12 cellular contexts compared by ENCODE assay signal in the genomic region with DNA sequence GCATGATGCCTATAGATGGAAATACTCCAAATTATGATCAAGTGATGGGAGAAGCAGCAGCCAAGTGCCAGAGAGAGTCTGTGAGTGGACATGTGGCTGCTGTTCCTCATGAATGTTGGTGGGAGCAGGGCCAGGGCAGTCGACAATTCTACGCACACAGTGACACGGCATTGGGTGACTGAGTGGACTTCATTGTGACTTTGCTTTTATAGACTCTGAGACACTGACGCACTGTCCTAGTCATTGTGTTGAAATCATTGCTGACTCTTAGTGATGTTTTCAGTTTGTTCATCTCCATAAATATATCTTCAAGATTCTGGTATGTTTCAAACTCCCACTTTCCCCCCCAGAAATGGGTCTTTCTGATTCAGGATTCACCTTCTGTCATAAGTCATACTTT.
DNase-seq lines count a peak whose midpoint lies in the region; FAIRE-seq and TF ChIP-seq lines count a peak whose summit lies in the region.
"Had no signal": no experiment of that assay in that cellular context is flagged by ENCODE, and none has a peak within 500 bp of the region (broad histone marks: within the 10 kb centered on the region; RNA-seq: fewer than 3 reads in every experiment).

No MANE protein-coding gene starts in this region.

- no peak overlapping the region for H2BK20ac ChIP-seq in H1 (ENCODE audit: low read length)

- no peaks in the 10 kb centered on the region; the same call in 1 of the 2 replicates for H3K23me2 ChIP-seq in H1 (ENCODE audit: low read depth, low read length)

- H4K5ac ChIP-seq in H1 (ENCODE audit: insufficient read length, low read depth, low read length), result no peak overlapping the region

- WGBS in H1 (ENCODE audit: extremely low coverage in 1 of 2, insufficient coverage in 1 of 2, insufficient read length in 1 of 2, insufficient replicate concordance in 2 of 2, low coverage in 1 of 2, low lambda C conversion rate in 2 of 2, missing lambda C conversion rate in 1 of 2), 2 experiments, result 89% methylated on average over 4 of the region's 4 CpGs; no CpG with 5 or more reads in 1 of the 2 experiments

- 0 out of 2 replicates have a peak overlapping the region, but pooled peaks have one; percentile 66 for H2AFZ ChIP-seq in H1 (ENCODE audit: low read length)

- no peaks in the 10 kb centered on the region for H3K4me1 ChIP-seq in H1 (replicated peaks in 1 of 4; ENCODE audit: control insufficient read depth in 3 of 4, insufficient read depth in 4 of 4, low read length in 3 of 4)
- H3K4me1 ChIP-seq: BLaER1 treated with 17β-estradiol and CSF1 and Interleukin-3, amounts not matched to agents 10 nM and 100 nM had no signal

- no peak overlapping the region for H2BK5ac ChIP-seq in H1 (ENCODE audit: low read depth, low read length)

- POLR2A ChIA-PET in H1 (lab: Charles Lee; ENCODE audit: partially characterized antibody), result no interaction called here

- H4K91ac ChIP-seq in H1 (replicated peaks; ENCODE audit: insufficient read length, low read length), result no peak overlapping the region

- no peak overlapping the region for H3K14ac ChIP-seq in H1 (ENCODE audit: insufficient read length)

- TF ChIP-seq RAD21 in H1 (IDR thresholded peaks at IDR 0.05 in 1 of 2, conservative IDR thresholded peaks at IDR 0.05 in 1 of 2; ENCODE audit: low read depth in 2 of 2, low read length in 2 of 2), result no peak

- H3K36me3 ChIP-seq in H1 (ENCODE audit: control insufficient read depth in 2 of 4, insufficient read depth in 4 of 4, low read length in 3 of 4), result no peaks in the 10 kb centered on the region
- H3K36me3 ChIP-seq: BLaER1 treated with 17β-estradiol and CSF1 and Interleukin-3, amounts not matched to agents 10 nM and 100 nM had no signal

- no peak for TF ChIP-seq POLR2A in H1 (IDR thresholded peaks at IDR 0.05; ENCODE audit: control extremely low read depth in 1 of 2, low read depth in 2 of 2, low read length in 2 of 2)

- H3K79me1 ChIP-seq in H1 (ENCODE audit: low read depth, low read length), result no peaks in the 10 kb centered on the region

- no peak overlapping the region for H3K4me2 ChIP-seq in H1 (ENCODE audit: insufficient read depth in 1 of 2, low read depth in 2 of 2, low read length in 2 of 2)
- H3K4me2 ChIP-seq: BLaER1 treated with 17β-estradiol and CSF1 and Interleukin-3, amounts not matched to agents 10 nM and 100 nM had no signal

- H2BK120ac ChIP-seq in H1 (replicated peaks; ENCODE audit: low read depth, low read length), result no peak overlapping the region

- H4K8ac ChIP-seq in H1 (ENCODE audit: extremely low read depth, insufficient read depth, low read length), result no peak overlapping the region; the same call in 1 of the 2 replicates

- H2BK12ac ChIP-seq in H1 (ENCODE audit: low read depth, low read length), result no peak overlapping the region

- H3K27ac ChIP-seq in H1 (ENCODE audit: low read depth, low read length) (no peak overlapping the region), dorsolateral prefrontal cortex (no peak overlapping the region)
- H3K27ac ChIP-seq: BLaER1 treated with 17β-estradiol and CSF1 and Interleukin-3, amounts not matched to agents 10 nM and 100 nM; SK-N-MC had no signal

- H3K9me3 ChIP-seq in H1 (ENCODE audit: insufficient read depth in 2 of 2, low read depth in 1 of 2, low read length in 1 of 2), result no peaks in the 10 kb centered on the region
- H3K9me3 ChIP-seq: BLaER1 treated with 17β-estradiol and CSF1 and Interleukin-3, amounts not matched to agents 10 nM and 100 nM had no signal

- DNase-seq in AG08395 (ENCODE audit: low spot score), result peak; percentile 3
- peak; percentile 30 to 59 for DNase-seq in NCI-H446 (lab: John Stamatoyannopoulos, UW)
- no peak for DNase-seq in H1 (ENCODE audit: low read depth in 1 of 2, low spot score in 2 of 2)
- peak; percentile 32 for DNase-seq in fibroblast of the aortic adventitia (ENCODE audit: low read depth)
- no peak for DNase-seq in activated CD8-positive, alpha-beta memory T cell treated with anti-CD3 and anti-CD28 coated beads for 24 hours
- no peak for DNase-seq in NCI-H146 treated with DMSO at 0.1 percent for 48 hours (lab: John Stamatoyannopoulos, UW; ENCODE audit: unreplicated experiment)
- no peak for DNase-seq in dorsolateral prefrontal cortex
- no peak for DNase-seq in HT-29 (ENCODE audit: low spot score)
- DNase-seq: CD8-positive, alpha-beta T cell; GF-D8 had no signal

- no peak overlapping the region for H3K56ac ChIP-seq in H1 (replicated peaks; ENCODE audit: insufficient read length, low read depth, low read length)

- H3K9ac ChIP-seq in H1 (replicated peaks in 1 of 4; ENCODE audit: extremely low read depth in 1 of 4, low read depth in 3 of 4, low read length in 3 of 4), result no peak overlapping the region
- H3K9ac ChIP-seq: BLaER1 treated with 17β-estradiol and CSF1 and Interleukin-3, amounts not matched to agents 10 nM and 100 nM had no signal

- CTCF ChIA-PET in H1 (lab: Charles Lee; ENCODE audit: partially characterized antibody), result interaction anchor here (0.5 to 1.8 kb wide), 17 partner anchors 10 to 658 kb away, joined by 3 to 10 read pairs (median 4); no protein-coding TSS in a partner anchor

- H3K4me3 ChIP-seq in H1 (ENCODE audit: extremely low read depth in 1 of 4, insufficient read depth in 2 of 4, low read depth in 3 of 4, low read length in 4 of 4), result no peak overlapping the region
- H3K4me3 ChIP-seq in fibroblast of the aortic adventitia (ENCODE audit: low read depth, low read length), result no peak overlapping the region
- no peak overlapping the region for H3K4me3 ChIP-seq in dorsolateral prefrontal cortex
- H3K4me3 ChIP-seq: BLaER1 treated with 17β-estradiol and CSF1 and Interleukin-3, amounts not matched to agents 10 nM and 100 nM; SK-N-MC had no signal

- intact Hi-C loops in dorsolateral prefrontal cortex (cut with DNase I), result loop anchor here in 1 of 2 donors (2.0 to 10.0 kb wide), 2 partner anchors 254 to 518 kb away; no protein-coding TSS in a partner anchor

- H3K4ac ChIP-seq in H1 (replicated peaks; ENCODE audit: insufficient read length, low read depth, low read length), result no peak overlapping the region

- no peaks in the 10 kb centered on the region for H4K20me1 ChIP-seq in H1 (replicated peaks in 1 of 2; ENCODE audit: control insufficient read depth in 1 of 2, insufficient read depth in 2 of 2, low read length in 2 of 2)
- H4K20me1 ChIP-seq: BLaER1 treated with 17β-estradiol and CSF1 and Interleukin-3, amounts not matched to agents 10 nM and 100 nM had no signal

- TF ChIP-seq EP300 in H1 (IDR thresholded peaks at IDR 0.05; ENCODE audit: borderline replicate concordance in 1 of 2, low read depth in 2 of 2, low read length in 2 of 2), result no peak

- no peak overlapping the region for H2BK15ac ChIP-seq in H1 (ENCODE audit: low read length)

- no peak for TF ChIP-seq CTCF in H1 (IDR thresholded peaks at IDR 0.05; ENCODE audit: control extremely low read depth in 1 of 3, insufficient read depth in 1 of 3, low read depth in 1 of 3, low read length in 3 of 3)
- TF ChIP-seq CTCF in fibroblast of the aortic adventitia (IDR thresholded peaks at IDR 0.05; ENCODE audit: insufficient read depth, low read length), result no peak
- no peak for TF ChIP-seq CTCF in dorsolateral prefrontal cortex (IDR thresholded peaks at IDR 0.05 in 54 of 56, conservative IDR thresholded peaks at IDR 0.05 in 2 of 56; ENCODE audit: low read depth in 1 of 56, partially characterized antibody in 56 of 56)

- no peaks in the 10 kb centered on the region for H3K27me3 ChIP-seq in H1 (replicated peaks in 1 of 4; ENCODE audit: control insufficient read depth in 3 of 4, extremely low read depth in 1 of 4, insufficient read depth in 3 of 4, low read length in 3 of 4)
- no peaks in the 10 kb centered on the region for H3K27me3 ChIP-seq in dorsolateral prefrontal cortex
- H3K27me3 ChIP-seq: BLaER1 treated with 17β-estradiol and CSF1 and Interleukin-3, amounts not matched to agents 10 nM and 100 nM had no signal

- no peak overlapping the region for H3K23ac ChIP-seq in H1 (ENCODE audit: insufficient read length)

- FAIRE-seq in H1 (lab: Jason Lieb, UNC), result no peak

- no peak overlapping the region for H3K18ac ChIP-seq in H1 (ENCODE audit: extremely low read depth, low read length)

- no peaks in the 10 kb centered on the region for H3K79me2 ChIP-seq in H1 (ENCODE audit: control insufficient read depth in 1 of 2, insufficient read depth in 2 of 2, low read length in 2 of 2)

- H2AK5ac ChIP-seq in H1 (ENCODE audit: low read depth, low read length), result no peak overlapping the region

TF ChIP-seq in H1, 55 proteins besides CTCF, POLR2A, EP300 and RAD21:
- no peak for TF ChIP-seq BRCA1 (IDR thresholded peaks at IDR 0.05; ENCODE audit: low read depth, low read length)
- no peak for TF ChIP-seq KDM4A (IDR thresholded peaks at IDR 0.05; ENCODE audit: low read depth, low read length, severe bottlenecking)
- TF ChIP-seq CHD1 (IDR thresholded peaks at IDR 0.05; ENCODE audit: low read depth, low read length), result no peak
- no peak for TF ChIP-seq RNF2 (IDR thresholded peaks at IDR 0.05; ENCODE audit: borderline replicate concordance, low read depth, low read length, missing control alignments, poor library complexity, severe bottlenecking)
- no peak for TF ChIP-seq RFX5 (IDR thresholded peaks at IDR 0.05; ENCODE audit: borderline replicate concordance, low read depth, low read length)
- TF ChIP-seq SP2 (IDR thresholded peaks at IDR 0.05; ENCODE audit: low read length), result no peak
- no peak for TF ChIP-seq TEAD4 (IDR thresholded peaks at IDR 0.05; ENCODE audit: low read depth, low read length)
TF ChIP-seq in H1: peak in this region for 0.

Comparison
In these comparisons a context has a peak if more than half of its experiments do, and no peak if none do; other contexts are left out.
1. DNase-seq: peak in AG08395 (single experiment), NCI-H446 (2 of 2) and fibroblast of the aortic adventitia (single experiment); none in H1 (0 of 2), activated CD8-positive, alpha-beta memory T cell treated with anti-CD3 and anti-CD28 coated beads for 24 hours (single experiment), NCI-H146 treated with DMSO at 0.1 percent for 48 hours (single experiment), dorsolateral prefrontal cortex (0 of 10) and HT-29 (single experiment).